Comparison of ENCODE assay signal across 8 cellular contexts in genomic region chr12:6532051-6532926, GRCh38. TPM values are rescaled to one million over a fixed set of nuclear protein-coding genes. Genes with fewer than 3 reads are reported as not detected.
DNase-seq lines count a peak whose midpoint lies in the region; ATAC-seq, FAIRE-seq and TF ChIP-seq lines count a peak whose summit lies in the region.

No MANE protein-coding gene starts in this region.

- POLR2A ChIA-PET in T-cell (lab: Charles Lee): interaction anchor here (0.6 to 1.8 kb wide), 6 partner anchors 36 to 193 kb away, joined by 3 to 7 read pairs (median 4); partner anchors contain the start of genes MRPL51 (in 1 of the 2) and VAMP1 (in 1 of the 2)

- peak; percentile 89 for FAIRE-seq in urothelium cell line (lab: Jason Lieb, UNC)

- peaks cover 39 to 45% (median 39%) of the 10 kb centered on the region in 3 donors for H3K4me1 Mint-ChIP-seq in T-cell

- H3K36me3 ChIP-seq in adipocyte (ENCODE audit: control insufficient read depth, insufficient read depth, low read length, severe bottlenecking) (peaks cover 60% of the 10 kb centered on the region), prostate gland (peaks cover 11 to 33% of the 10 kb centered on the region in 2 donors)

- H3K27me3 ChIP-seq in adipocyte (replicated peaks; ENCODE audit: control insufficient read depth, insufficient read depth, low read length) (no peaks in the 10 kb centered on the region), prostate gland (replicated peaks; ENCODE audit: insufficient read depth) (no peaks in the 10 kb centered on the region)

- H3K27ac Mint-ChIP-seq in T-cell: peak overlapping the region; percentile 94 to 98

- H3K9me3 ChIP-seq in adipocyte (ENCODE audit: control insufficient read depth, low read length) (no peaks in the 10 kb centered on the region), prostate gland (no peaks in the 10 kb centered on the region)

- TF ChIP-seq POLR2A in prostate gland (IDR thresholded peaks at IDR 0.05): no peak

- 17% methylated on average over 20 of the region's 20 CpGs for WGBS in prostate gland

- H3K27me3 Mint-ChIP-seq in T-cell: no peaks in the 10 kb centered on the region

- peaks cover 47% of the 10 kb centered on the region for H3K36me3 Mint-ChIP-seq in T-cell

- intact Hi-C loops in left cardiac atrium (cut with DNase I) (loop anchor here in 1 of 2 donors (5.0 to 10.0 kb wide), 2 partner anchors 40 to 197 kb away; partner anchors contain the start of genes MRPL51 and NCAPD2), prostate gland (cut with DNase I) (no loop called here)

- H3K4me3 Mint-ChIP-seq in T-cell: peak overlapping the region; percentile 64 to 97 (median 94)

- H3K4me3 ChIP-seq in GM12864 (ENCODE audit: low read depth, low read length): peak overlapping the region; percentile 80
- H3K4me3 ChIP-seq in LNCaP clone FGC (ENCODE audit: low read depth, low read length): peak overlapping the region; percentile 98
- H3K4me3 ChIP-seq in adipocyte (ENCODE audit: low read length): peak overlapping the region; percentile 93
- no peak overlapping the region for H3K4me3 ChIP-seq in prostate gland

- peaks cover 36% of the 10 kb centered on the region for H3K4me1 ChIP-seq in adipocyte (ENCODE audit: control insufficient read depth, insufficient read depth, low read length)
- peaks cover 12% of the 10 kb centered on the region for H3K4me1 ChIP-seq in prostate gland (replicated peaks)

- peak; percentile 45 to 64 (median 52) for ATAC-seq in T-cell (replicated peaks in 1 of 4)
- ATAC-seq in left cardiac atrium: peak; percentile 0 to 2
- no peak for ATAC-seq in HG03439 (IDR thresholded peaks at IDR 0.05; ENCODE audit: unreplicated experiment)

- DNase-seq in GM12864 (ENCODE audit: low read depth) (no peak), LNCaP clone FGC (ENCODE audit: low read depth) (no peak), T-cell (peak in 33 of 34 experiments; percentile 63 to 89 (median 81)), adipocyte (ENCODE audit: low read depth) (peak; percentile 97), left cardiac atrium (peak; percentile 76), prostate gland (ENCODE audit: low spot score) (no peak), urothelium cell line (ENCODE audit: low spot score) (peak; percentile 92)

- H3K9me3 Mint-ChIP-seq in T-cell: no peaks in the 10 kb centered on the region

- no peak for TF ChIP-seq CTCF in GM12864 (IDR thresholded peaks at IDR 0.05; ENCODE audit: low read depth, low read length, missing control alignments)
- no peak for TF ChIP-seq CTCF in LNCaP clone FGC (IDR thresholded peaks at IDR 0.05; ENCODE audit: control insufficient read depth, extremely low read depth, insufficient read depth)
- no peak for TF ChIP-seq CTCF in prostate gland (IDR thresholded peaks at IDR 0.05)

- CTCF ChIA-PET in T-cell (lab: Charles Lee): interaction anchor here in 1 of 2 donors (0.6 to 1.6 kb wide), 13 partner anchors 21 to 574 kb away, joined by 3 to 11 read pairs (median 4); partner anchors contain the start of gene MRPL51

- H3K27ac ChIP-seq in prostate gland: peak overlapping the region; percentile 90 to 93

- H3K9ac ChIP-seq in adipocyte (ENCODE audit: low read length): peak overlapping the region; percentile 97

RNA-seq across cellular contexts. Expression of gene GAPDH, which starts 2.0 kb away (rescaled TPM):
- total RNA-seq in T-cell (100 to 1,000 TPM; 500 to 643 (median 605) TPM), left cardiac atrium (1,000 to 10,000 TPM; 3,044 to 4,078 TPM), prostate gland (1,000 to 10,000 TPM; 1,469 to 2,105 TPM)

RNA-seq across cellular contexts. Expression of gene IFFO1, which starts 23.6 kb away (rescaled TPM):
- total RNA-seq in T-cell (10 to 100 TPM; 30.4 to 59.8 (median 59.7) TPM), left cardiac atrium (10 to 100 TPM; 18.1 to 19.5 TPM), prostate gland (10 to 100 TPM in 1 of 2 donors, 1 to 10 TPM in 1; 4.8 to 22.9 TPM)

RNA-seq across cellular contexts. Expression of gene NOP2, which starts 35.8 kb away (rescaled TPM):
- 100 to 1,000 TPM in 1 of 5 donors, 10 to 100 TPM in 4; 69.6 to 107 (median 93.1) TPM for total RNA-seq in T-cell
- total RNA-seq in left cardiac atrium: 10 to 100 TPM; 16.0 to 30.5 TPM
- total RNA-seq in prostate gland: 10 to 100 TPM; 14.5 to 42.9 TPM

RNA-seq across cellular contexts. Expression of gene NCAPD2, which starts 38.4 kb away (rescaled TPM):
- 10 to 100 TPM; 32.8 to 43.8 (median 40.7) TPM for total RNA-seq in T-cell
- total RNA-seq in left cardiac atrium: 10 to 100 TPM; 12.4 to 15.8 TPM
- total RNA-seq in prostate gland: 10 to 100 TPM; 86.7 to 99.0 TPM

RNA-seq across cellular contexts. Expression of gene MRPL51, which starts 39.2 kb away (rescaled TPM):
- 10 to 100 TPM; 34.3 to 86.6 (median 80.3) TPM for total RNA-seq in T-cell
- 100 to 1,000 TPM; 202 to 203 TPM for total RNA-seq in left cardiac atrium
- total RNA-seq in prostate gland: 10 to 100 TPM; 70.3 to 80.2 TPM

Comparison
In these comparisons a context has a peak if more than half of its experiments do, and no peak if none do; other contexts are left out.
1. DNase-seq: peak in T-cell (33 of 34), adipocyte (single experiment), left cardiac atrium (single experiment) and urothelium cell line (single experiment); none in GM12864 (single experiment), LNCaP clone FGC (single experiment) and prostate gland (single experiment).
2. H3K4me3 ChIP-seq: peak in GM12864 (single experiment), LNCaP clone FGC (single experiment) and adipocyte (single experiment); none in prostate gland (0 of 2).